ENCODE assay signal across 11 cellular contexts in the genomic region with DNA sequence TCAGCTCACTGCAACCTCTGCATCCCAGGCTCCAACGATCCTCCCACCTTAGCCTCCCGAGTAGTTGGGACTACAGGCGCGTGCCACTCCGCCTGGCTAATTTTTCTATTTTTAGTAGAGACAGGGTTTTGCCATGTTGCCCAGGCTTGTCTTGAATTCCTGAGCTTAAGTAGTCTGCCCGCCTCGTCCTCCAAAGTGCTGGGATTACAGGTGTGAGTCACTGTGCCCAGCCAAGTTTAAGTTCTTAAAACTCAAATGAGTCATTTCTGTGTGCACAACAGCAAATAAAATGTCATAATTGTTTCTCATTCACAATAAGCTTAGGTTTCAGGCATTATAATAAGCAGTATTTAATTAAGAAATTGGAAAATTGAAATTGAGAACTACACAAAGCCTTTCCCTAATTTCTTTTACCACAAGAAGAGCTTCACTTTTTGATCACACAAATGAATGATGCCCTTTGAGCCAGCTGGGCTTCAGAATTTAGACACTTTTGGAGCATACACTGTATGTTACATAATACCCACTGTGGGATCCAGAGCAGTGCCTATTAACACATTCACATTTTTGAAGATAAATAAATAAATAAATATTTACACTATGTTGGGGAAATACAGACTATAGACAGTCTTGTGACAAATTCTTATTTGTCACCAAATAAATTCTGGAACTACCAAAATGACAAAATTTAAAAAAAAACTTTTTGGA. TPM values are rescaled to one million over a fixed set of nuclear protein-coding genes. Genes with fewer than 3 reads are reported as not detected.
A peak's percentile ranks its signal among the peaks of the same experiment; 100 is the strongest.
DNase-seq lines count a peak whose midpoint lies in the region; ATAC-seq lines count a peak whose summit lies in the region.
"Had no signal": no experiment of that assay in that cellular context is flagged by ENCODE, and none has a peak within 500 bp of the region (broad histone marks: within the 10 kb centered on the region; RNA-seq: fewer than 3 reads in every experiment).

No MANE protein-coding gene starts in this region.

- H3K4me3 Mint-ChIP-seq in T-helper 2 cell treated with Interferon-gamma antibody and Interleukin-4, amounts not matched to agents 5 μg/mL and 100 μg/mL, for 36 hours = no peak overlapping the region
- H3K4me3 Mint-ChIP-seq: activated CD4-positive, alpha-beta memory T cell treated with anti-CD3 and anti-CD28 coated beads for 36 hours had no signal

- DNase-seq in HS-5 (ENCODE audit: low read depth) (peak; percentile 50), T1000 (lab: John Stamatoyannopoulos, UW) (peak; percentile 39), fibroblast of the conjunctiva (ENCODE audit: low read depth) (peak; percentile 38), ureter (ENCODE audit: low spot score) (peak; percentile 64), NCI-H446 treated with DMSO at 0.1 percent for 48 hours (lab: John Stamatoyannopoulos, UW) (no peak)
- no peak for DNase-seq in T-helper 2 cell treated with Interferon-gamma antibody and Interleukin-4, amounts not matched to agents 5 μg/mL and 100 μg/mL, for 36 hours (ENCODE audit: low spot score)
- DNase-seq: activated CD4-positive, alpha-beta memory T cell treated with anti-CD3 and anti-CD28 coated beads for 36 hours; NCI-H2171; posterior cingulate gyrus had no signal

- H3K36me3 Mint-ChIP-seq in T-helper 2 cell treated with Interferon-gamma antibody and Interleukin-4, amounts not matched to agents 5 μg/mL and 100 μg/mL, for 36 hours (ENCODE audit: low read depth) = no peaks in the 10 kb centered on the region
- H3K36me3 Mint-ChIP-seq: activated CD4-positive, alpha-beta memory T cell treated with anti-CD3 and anti-CD28 coated beads for 36 hours; activated naive CD4-positive, alpha-beta T cell treated with anti-CD3 and anti-CD28 coated beads, Interleukin-2, amount 50 U/mL, for 72 hours had no signal

- no peak overlapping the region for H3K27ac Mint-ChIP-seq in T-helper 2 cell treated with Interferon-gamma antibody and Interleukin-4, amounts not matched to agents 5 μg/mL and 100 μg/mL, for 36 hours
- H3K27ac Mint-ChIP-seq: activated CD4-positive, alpha-beta memory T cell treated with anti-CD3 and anti-CD28 coated beads for 36 hours; activated naive CD4-positive, alpha-beta T cell treated with anti-CD3 and anti-CD28 coated beads, Interleukin-2, amount 50 U/mL, for 72 hours had no signal

- no peaks in the 10 kb centered on the region for H3K4me1 Mint-ChIP-seq in T-helper 2 cell treated with Interferon-gamma antibody and Interleukin-4, amounts not matched to agents 5 μg/mL and 100 μg/mL, for 36 hours (ENCODE audit: low read depth)

- H3K9me3 Mint-ChIP-seq in T-helper 2 cell treated with Interferon-gamma antibody and Interleukin-4, amounts not matched to agents 5 μg/mL and 100 μg/mL, for 36 hours = no peaks in the 10 kb centered on the region
- H3K9me3 Mint-ChIP-seq: activated CD4-positive, alpha-beta memory T cell treated with anti-CD3 and anti-CD28 coated beads for 36 hours; activated naive CD4-positive, alpha-beta T cell treated with anti-CD3 and anti-CD28 coated beads, Interleukin-2, amount 50 U/mL, for 72 hours had no signal

- H3K27me3 Mint-ChIP-seq in T-helper 2 cell treated with Interferon-gamma antibody and Interleukin-4, amounts not matched to agents 5 μg/mL and 100 μg/mL, for 36 hours (ENCODE audit: low read depth) = peaks cover 16% of the 10 kb centered on the region

- no peak for ATAC-seq in HG02759 (IDR thresholded peaks at IDR 0.05; ENCODE audit: unreplicated experiment)
- ATAC-seq: activated naive CD4-positive, alpha-beta T cell treated with anti-CD3 and anti-CD28 coated beads, Interleukin-2, amount 50 U/mL, for 72 hours had no signal

RNA-seq across cellular contexts. Expression of a gene that starts 8.6 kb away (rescaled TPM):
- 44.5 TPM for total RNA-seq in ureter

RNA-seq across cellular contexts. Expression of a gene that starts 50.5 kb away (rescaled TPM):
- 1.9 TPM for total RNA-seq in ureter
- total RNA-seq: activated CD4-positive, alpha-beta memory T cell treated with anti-CD3 and anti-CD28 coated beads for 36 hours; activated naive CD4-positive, alpha-beta T cell treated with anti-CD3 and anti-CD28 coated beads, Interleukin-2, amount 50 U/mL, for 72 hours had no signal

Comparison
In these comparisons a context has a peak if more than half of its experiments do, and no peak if none do; other contexts are left out.
1. DNase-seq: peak in HS-5 (single experiment), T1000 (single experiment), fibroblast of the conjunctiva (single experiment) and ureter (single experiment); none in T-helper 2 cell treated with Interferon-gamma antibody and Interleukin-4, amounts not matched to agents 5 μg/mL and 100 μg/mL, for 36 hours (single experiment) and NCI-H446 treated with DMSO at 0.1 percent for 48 hours (single experiment).